8 cellular contexts compared by ENCODE assay signal in genomic region chr17:73309727-73310555, GRCh38. TPM values are rescaled to one million over a fixed set of nuclear protein-coding genes. Genes with fewer than 3 reads are reported as not detected.
DNase-seq lines count a peak whose midpoint lies in the region; ATAC-seq, FAIRE-seq and TF ChIP-seq lines count a peak whose summit lies in the region.

No MANE protein-coding gene starts in this region.

- peak in 1 of 2 donors; percentile 10 for TF ChIP-seq POLR2A in heart left ventricle (IDR thresholded peaks at IDR 0.05)

- peak overlapping the region; percentile 67 for H3K4me2 ChIP-seq in keratinocyte (ENCODE audit: control insufficient read depth, extremely low read depth, insufficient read depth, low read depth, low read length)

- no peaks in the 10 kb centered on the region for H3K9me3 Mint-ChIP-seq in stimulated activated naive CD8-positive, alpha-beta T cell treated with anti-CD3 and anti-CD28 coated beads, Interleukin-15, amount 100 ng/mL, for 72 hours

- WGBS in heart left ventricle, 4 donors = 11 to 16% (median 15%) methylated on average over 17 to 19 of the region's 19 CpGs

- H3K4me1 ChIP-seq in heart left ventricle = peaks cover 19 to 63% (median 56%) of the 10 kb centered on the region in 12 donors
- peaks cover 54% of the 10 kb centered on the region for H3K4me1 ChIP-seq in adipocyte (ENCODE audit: control insufficient read depth, insufficient read depth, low read length)
- peaks cover 54% of the 10 kb centered on the region for H3K4me1 ChIP-seq in keratinocyte (ENCODE audit: control insufficient read depth, extremely low read depth, insufficient read depth, low read length)

- H3K36me3 ChIP-seq in heart left ventricle (no peaks in the 10 kb centered on the region), adipocyte (ENCODE audit: control insufficient read depth, insufficient read depth, low read length, severe bottlenecking) (peaks cover 13% of the 10 kb centered on the region), keratinocyte (ENCODE audit: control insufficient read depth in 2 of 2, extremely low read depth in 1 of 2, insufficient read depth in 2 of 2, low read length in 2 of 2) (no peaks in the 10 kb centered on the region)

- dilution Hi-C loops in keratinocyte (cut with MboI; ENCODE audit: extremely low pct_ligation_motif_present, low sequenced_read_pairs) = no loop called here

- intact Hi-C loops in heart left ventricle (cut with DNase I) (loop anchor here in 9 of 10 donors (1.0 to 10.0 kb wide), 8 partner anchors 17 to 59 kb away; no protein-coding TSS in a partner anchor), Right ventricle myocardium inferior (cut with DNase I) (loop anchor here (2.0 to 5.0 kb wide), 5 partner anchors 17 to 118 kb away; partner anchors contain the start of genes COG1 and CPSF4L)

- H3K4me3 ChIP-seq in heart left ventricle (peak overlapping the region; percentile 87 to 100 (median 94)), adipocyte (ENCODE audit: low read length) (peak overlapping the region; percentile 96), keratinocyte (ENCODE audit: control insufficient read depth in 2 of 3, extremely low read depth in 1 of 3, insufficient read depth in 2 of 3, low read depth in 1 of 3, low read length in 3 of 3) (peak overlapping the region; percentile 75 to 93 (median 80))

- H3K27me3 ChIP-seq in heart left ventricle = no peaks in the 10 kb centered on the region
- H3K27me3 ChIP-seq in adipocyte (replicated peaks; ENCODE audit: control insufficient read depth, insufficient read depth, low read length) = no peaks in the 10 kb centered on the region
- H3K27me3 ChIP-seq in keratinocyte (ENCODE audit: control insufficient read depth, extremely low read depth, insufficient read depth, low read length) = no peaks in the 10 kb centered on the region

- H3K27me3 Mint-ChIP-seq in stimulated activated naive CD8-positive, alpha-beta T cell treated with anti-CD3 and anti-CD28 coated beads, Interleukin-15, amount 100 ng/mL, for 72 hours = peaks cover 37% of the 10 kb centered on the region

- peak in 1 of 5 donors; percentile 45 for DNase-seq in heart left ventricle
- no peak for DNase-seq in Right ventricle myocardium inferior (ENCODE audit: missing footprints)
- DNase-seq in adipocyte (ENCODE audit: low read depth) = no peak
- DNase-seq in keratinocyte (ENCODE audit: low read depth, low spot score) = no peak
- no peak for DNase-seq in stimulated activated naive CD8-positive, alpha-beta T cell treated with anti-CD3 and anti-CD28 coated beads, Interleukin-15, amount 100 ng/mL, for 72 hours
- no peak for DNase-seq in NAMALWA (ENCODE audit: low spot score)
- no peak for DNase-seq in GM19238 (ENCODE audit: insufficient read length, low spot score)
- no peak for DNase-seq in NCI-H2196 (lab: John Stamatoyannopoulos, UW; ENCODE audit: unreplicated experiment)

- H3K9me1 ChIP-seq in keratinocyte (ENCODE audit: control insufficient read depth, extremely low read depth, insufficient read depth, low read length) = no peaks in the 10 kb centered on the region

- peak overlapping the region; percentile 94 to 100 (median 98) for H3K27ac ChIP-seq in heart left ventricle
- peak overlapping the region; percentile 78 for H3K27ac ChIP-seq in keratinocyte (ENCODE audit: control insufficient read depth, insufficient read depth, low read length)

- H2AFZ ChIP-seq in keratinocyte (ENCODE audit: control insufficient read depth, low read length) = peak overlapping the region; percentile 58

- no peak for TF ChIP-seq CTCF in heart left ventricle (IDR thresholded peaks at IDR 0.05)
- no peak for TF ChIP-seq CTCF in keratinocyte (optimal IDR thresholded peaks at IDR 0.05 in 1 of 3, IDR thresholded peaks at IDR 0.05 in 1 of 3, conservative IDR thresholded peaks at IDR 0.05 in 1 of 3; ENCODE audit: extremely low read depth in 1 of 3, insufficient read depth in 2 of 3, low read length in 3 of 3)

- peak overlapping the region; percentile 98 for H3K9ac ChIP-seq in adipocyte (ENCODE audit: low read length)
- peak overlapping the region; percentile 92 for H3K9ac ChIP-seq in keratinocyte (ENCODE audit: control insufficient read depth, extremely low read depth, insufficient read depth, low read length)

- H4K20me1 ChIP-seq in keratinocyte (ENCODE audit: control insufficient read depth, extremely low read depth, insufficient read depth, low read length) = no peaks in the 10 kb centered on the region

- H3K79me2 ChIP-seq in keratinocyte (ENCODE audit: control insufficient read depth, insufficient read depth, low read length) = peaks cover 31% of the 10 kb centered on the region

- H3K9me3 ChIP-seq in heart left ventricle = no peaks in the 10 kb centered on the region
- no peaks in the 10 kb centered on the region for H3K9me3 ChIP-seq in adipocyte (ENCODE audit: control insufficient read depth, low read length)
- no peaks in the 10 kb centered on the region for H3K9me3 ChIP-seq in keratinocyte (ENCODE audit: control insufficient read depth, low read depth, low read length)

- FAIRE-seq in keratinocyte (lab: Jason Lieb, UNC) = no peak

- H3K4me3 Mint-ChIP-seq in stimulated activated naive CD8-positive, alpha-beta T cell treated with anti-CD3 and anti-CD28 coated beads, Interleukin-15, amount 100 ng/mL, for 72 hours = peak overlapping the region; percentile 84 to 92

- peak overlapping the region; percentile 65 to 75 for H3K27ac Mint-ChIP-seq in stimulated activated naive CD8-positive, alpha-beta T cell treated with anti-CD3 and anti-CD28 coated beads, Interleukin-15, amount 100 ng/mL, for 72 hours

- ATAC-seq in heart left ventricle (no peak), Right ventricle myocardium inferior (no peak)
- no peak for ATAC-seq in stimulated activated naive CD8-positive, alpha-beta T cell treated with anti-CD3 and anti-CD28 coated beads, Interleukin-15, amount 100 ng/mL, for 72 hours

- H3K4me1 Mint-ChIP-seq in stimulated activated naive CD8-positive, alpha-beta T cell treated with anti-CD3 and anti-CD28 coated beads, Interleukin-15, amount 100 ng/mL, for 72 hours = peaks cover 10% of the 10 kb centered on the region

RNA-seq across cellular contexts. Expression of gene CDC42EP4, which starts 1.9 kb away (rescaled TPM):
- total RNA-seq in heart left ventricle = 100 to 1,000 TPM in 1 of 9 donors, 10 to 100 TPM in 8; 21.8 to 103 (median 37.5) TPM
- 10 to 100 TPM; 18.6 to 65.3 TPM for polyA plus RNA-seq in heart left ventricle
- total RNA-seq in Right ventricle myocardium inferior = 58.8 TPM
- polyA plus RNA-seq in keratinocyte = 5.9 to 11.1 TPM (median 9.4 TPM) in 3 replicates
- 4.1 TPM for polyA plus RNA-seq in keratinocyte (2011; ENCODE audit: low read depth)
- polyA plus RNA-seq in keratinocyte (2011; cell fraction: cytosol; rRNA removed) = 7.5 and 10.9 TPM in 2 replicates
- 7.4 and 11.1 TPM in 2 replicates for polyA plus RNA-seq in keratinocyte (2011; cell fraction: nucleus; rRNA removed)
- 9.2 and 14.3 TPM in 2 replicates for polyA plus RNA-seq in keratinocyte (2012; ENCODE audit: low replicate concordance)
- polyA minus RNA-seq in keratinocyte = 10.7 to 18.2 TPM (median 13.7 TPM) in 3 replicates
- 16.1 TPM for polyA minus RNA-seq in keratinocyte (2011; cell fraction: cytosol; rRNA and poly(A)+ RNA removed)
- 14.0 and 17.1 TPM in 2 replicates for polyA minus RNA-seq in keratinocyte (2011; cell fraction: nucleus; rRNA and poly(A)+ RNA removed)

RNA-seq across cellular contexts. Expression of gene CPSF4L, which starts 48.3 kb away (rescaled TPM):
- total RNA-seq in heart left ventricle (not detected), Right ventricle myocardium inferior (not detected)
- polyA plus RNA-seq in heart left ventricle (not detected), keratinocyte (not detected in 3 replicates)
- polyA plus RNA-seq in keratinocyte (2011; ENCODE audit: low read depth) = not detected
- polyA plus RNA-seq in keratinocyte (2011; cell fraction: cytosol; rRNA removed) = not detected in 2 replicates
- not detected in 2 replicates for polyA plus RNA-seq in keratinocyte (2011; cell fraction: nucleus; rRNA removed)
- not detected in 2 replicates for polyA plus RNA-seq in keratinocyte (2012; ENCODE audit: low replicate concordance)
- not detected in 3 replicates for polyA minus RNA-seq in keratinocyte
- polyA minus RNA-seq in keratinocyte (2011; cell fraction: cytosol; rRNA and poly(A)+ RNA removed) = not detected
- polyA minus RNA-seq in keratinocyte (2011; cell fraction: nucleus; rRNA and poly(A)+ RNA removed) = not detected in 2 replicates
